Comparison of ENCODE assay signal across 17 cellular contexts in the genomic region with DNA sequence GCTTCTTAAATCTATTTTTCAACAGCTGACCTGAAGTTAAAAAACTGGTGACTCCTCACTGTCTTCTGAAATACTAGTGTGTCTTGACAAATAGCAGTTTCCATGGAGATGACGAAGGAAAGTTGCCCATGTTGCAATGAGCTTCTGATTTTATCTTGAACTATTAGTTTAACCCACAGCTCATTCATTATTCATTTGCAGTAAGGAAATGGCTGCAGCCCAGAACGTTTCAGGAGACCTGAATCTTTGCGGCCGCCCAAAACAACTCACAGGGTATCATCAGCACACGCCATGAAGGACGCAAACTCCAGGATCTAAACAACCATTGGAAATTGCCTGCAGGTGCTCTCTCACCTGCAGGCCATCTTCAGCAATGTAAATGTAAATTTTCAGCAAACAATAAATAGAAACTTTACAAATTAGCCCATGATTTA.
DNase-seq lines count a peak whose midpoint lies in the region; ATAC-seq and TF ChIP-seq lines count a peak whose summit lies in the region.
"Had no signal": no experiment of that assay in that cellular context is flagged by ENCODE, and none has a peak within 500 bp of the region (broad histone marks: within the 10 kb centered on the region; RNA-seq: fewer than 3 reads in every experiment).

No MANE protein-coding gene starts in this region.

- no peak for ATAC-seq in CD8-positive, alpha-beta T cell
- ATAC-seq: A549; naive thymus-derived CD8-positive, alpha-beta T cell; stimulated activated naive B cell treated with anti-CD40 and anti-IgM and Interleukin-4, amounts not matched to agents 10 μg/mL and 1 μg/mL and 100 μg/mL, for 72 hours had no signal

- H3K9me3 ChIP-seq in SK-N-SH (no peaks in the 10 kb centered on the region), fibroblast of lung (ENCODE audit: control insufficient read depth, insufficient read depth, low read depth, low read length) (no peaks in the 10 kb centered on the region), stomach (no peaks in the 10 kb centered on the region)
- no peaks in the 10 kb centered on the region for H3K9me3 ChIP-seq in CD8-positive, alpha-beta T cell (ENCODE audit: low read length)
- H3K9me3 ChIP-seq: A549, esophagus squamous epithelium had no signal

- H3K4me3 Mint-ChIP-seq in CD8-positive, alpha-beta T cell = no peak overlapping the region
- H3K4me3 Mint-ChIP-seq: naive thymus-derived CD8-positive, alpha-beta T cell; stimulated activated naive B cell treated with anti-CD40 and anti-IgM and Interleukin-4, amounts not matched to agents 10 μg/mL and 1 μg/mL and 100 μg/mL, for 72 hours had no signal

- TF ChIP-seq CTCF in SK-N-SH (IDR thresholded peaks at IDR 0.05) = no peak
- TF ChIP-seq CTCF in fibroblast of lung (conservative IDR thresholded peaks at IDR 0.05 in 1 of 2, IDR thresholded peaks at IDR 0.05 in 1 of 2; ENCODE audit: low read depth in 1 of 2, low read length in 2 of 2) = no peak
- TF ChIP-seq CTCF in CD8-positive, alpha-beta T cell (IDR thresholded peaks at IDR 0.05) = no peak
- TF ChIP-seq CTCF in stomach (IDR thresholded peaks at IDR 0.05) = no peak

- no peaks in the 10 kb centered on the region for H3K9me2 ChIP-seq in SK-N-SH

- H3K36me3 Mint-ChIP-seq in CD8-positive, alpha-beta T cell = no peaks in the 10 kb centered on the region
- H3K36me3 Mint-ChIP-seq: naive thymus-derived CD8-positive, alpha-beta T cell; stimulated activated naive B cell treated with anti-CD40 and anti-IgM and Interleukin-4, amounts not matched to agents 10 μg/mL and 1 μg/mL and 100 μg/mL, for 72 hours had no signal

- H3K27ac Mint-ChIP-seq in CD8-positive, alpha-beta T cell = no peak overlapping the region
- H3K27ac Mint-ChIP-seq: activated T-helper 2 cell treated with anti-CD3 and anti-CD28 coated beads, Interferon-gamma antibody, Interleukin-2, Interleukin-4, amounts not matched to agents 10 μg/mL and 5 μg/mL and 100 μg/mL, durations not matched to agents 14 hours and 24 hours and 36 hours; naive thymus-derived CD8-positive, alpha-beta T cell; progenitor cell of endocrine pancreas; stimulated activated naive B cell treated with anti-CD40 and anti-IgM and Interleukin-4, amounts not matched to agents 10 μg/mL and 1 μg/mL and 100 μg/mL, for 72 hours had no signal

- no peaks in the 10 kb centered on the region for H3K27me3 ChIP-seq in SK-N-SH (ENCODE audit: insufficient read depth)
- H3K27me3 ChIP-seq in fibroblast of lung (ENCODE audit: control insufficient read depth, insufficient read depth, low read length) = no peaks in the 10 kb centered on the region
- H3K27me3 ChIP-seq in CD8-positive, alpha-beta T cell (ENCODE audit: insufficient read depth, low read length) = no peaks in the 10 kb centered on the region
- H3K27me3 ChIP-seq in stomach = no peaks in the 10 kb centered on the region

- H3K4me2 ChIP-seq in SK-N-SH (peak overlapping the region; percentile 49; the same call in 1 of the 2 replicates), fibroblast of lung (ENCODE audit: extremely low read depth, insufficient read depth, low read length) (no peak overlapping the region)
- H3K4me2 ChIP-seq: A549 had no signal

- H3F3A ChIP-seq in SK-N-SH (replicated peaks; ENCODE audit: insufficient read depth) = peaks cover under 1% of the 10 kb centered on the region

- H3K27ac ChIP-seq in SK-N-SH (ENCODE audit: low read depth in 2 of 2, low read length in 1 of 2) = peak overlapping the region in 1 of 2 experiments; percentile 67; a peak in 2 of 4 replicates
- H3K27ac ChIP-seq in fibroblast of lung (ENCODE audit: insufficient read depth, low read length) = no peak overlapping the region
- no peak overlapping the region for H3K27ac ChIP-seq in CD8-positive, alpha-beta T cell (ENCODE audit: low read depth, low read length)
- no peak overlapping the region for H3K27ac ChIP-seq in stomach
- H3K27ac ChIP-seq: A549, esophagus squamous epithelium had no signal

- H3K4me3 ChIP-seq in SK-N-SH (ENCODE audit: low read depth in 2 of 2, low read length in 1 of 2) (no peak overlapping the region), fibroblast of lung (replicated peaks in 1 of 4; ENCODE audit: control extremely low read depth in 1 of 4, insufficient read depth in 1 of 4, low read depth in 3 of 4, low read length in 4 of 4) (no peak overlapping the region), stomach (no peak overlapping the region)
- H3K4me3 ChIP-seq in CD8-positive, alpha-beta T cell (ENCODE audit: low read depth, low read length) = no peak overlapping the region
- H3K4me3 ChIP-seq: A549, esophagus squamous epithelium had no signal

- no peaks in the 10 kb centered on the region for H3K4me1 Mint-ChIP-seq in CD8-positive, alpha-beta T cell (ENCODE audit: low read depth)
- H3K4me1 Mint-ChIP-seq: naive thymus-derived CD8-positive, alpha-beta T cell; stimulated activated naive B cell treated with anti-CD40 and anti-IgM and Interleukin-4, amounts not matched to agents 10 μg/mL and 1 μg/mL and 100 μg/mL, for 72 hours had no signal

- TF ChIP-seq RAD21 in SK-N-SH (IDR thresholded peaks at IDR 0.05; ENCODE audit: low read length) = no peak

- TF ChIP-seq EP300 in SK-N-SH (IDR thresholded peaks at IDR 0.05; ENCODE audit: borderline replicate concordance in 1 of 2, low read depth in 1 of 2, low read length in 1 of 2) = peak; percentile 23 to 55; a peak in 2 of 4 replicates
- TF ChIP-seq EP300 in stomach (IDR thresholded peaks at IDR 0.05) = no peak

- peak; percentile 34 for DNase-seq in NCI-H748 (lab: John Stamatoyannopoulos, UW; ENCODE audit: unreplicated experiment)
- DNase-seq in NCI-H748 treated with DMSO at 0.1 percent for 48 hours (lab: John Stamatoyannopoulos, UW) = no peak
- no peak for DNase-seq in SK-N-SH
- DNase-seq in fibroblast of lung (ENCODE audit: low read depth in 2 of 2) = peak; percentile 91 to 94
- peak; percentile 38 for DNase-seq in renal cortical epithelial cell (ENCODE audit: low read depth)
- no peak for DNase-seq in CD8-positive, alpha-beta T cell
- no peak for DNase-seq in stomach
- no peak for DNase-seq in activated CD4-positive, alpha-beta T cell treated with anti-CD3 and anti-CD28 coated beads, Interleukin-2, amount 50 U/mL, for 4 hours
- DNase-seq: activated CD8-positive, alpha-beta memory T cell treated with anti-CD3 and anti-CD28 coated beads for 24 hours; esophagus squamous epithelium; GDM1; naive thymus-derived CD8-positive, alpha-beta T cell; NCI-H446; stimulated activated naive B cell treated with anti-CD40 and anti-IgM and Interleukin-4, amounts not matched to agents 10 μg/mL and 1 μg/mL and 100 μg/mL, for 72 hours had no signal

- H3K4me1 ChIP-seq in SK-N-SH (ENCODE audit: control insufficient read depth in 1 of 2, insufficient read depth in 2 of 2, low read depth in 1 of 2, low read length in 1 of 2) = peaks cover 6 to 30% of the 10 kb centered on the region in 2 experiments; a peak in 3 of 4 replicates
- H3K4me1 ChIP-seq in fibroblast of lung (ENCODE audit: control insufficient read depth, extremely low read depth, insufficient read depth, low read length) = no peaks in the 10 kb centered on the region
- no peaks in the 10 kb centered on the region for H3K4me1 ChIP-seq in CD8-positive, alpha-beta T cell (ENCODE audit: insufficient read depth, low read length)
- H3K4me1 ChIP-seq in stomach = no peaks in the 10 kb centered on the region
- H3K4me1 ChIP-seq: A549 had no signal

- intact Hi-C loops in CD8-positive, alpha-beta T cell (cut with DNase I, micrococcal nuclease) = no loop called here
- intact Hi-C loops in stomach (cut with DNase I; ENCODE audit: low total_unique reads) = no loop called here

- 35% methylated on average over 6 of the region's 6 CpGs for WGBS in SK-N-SH (ENCODE audit: low lambda C conversion rate)
- WGBS in stomach, 5 donors = 70 to 80% (median 78%) methylated on average over 6 of the region's 6 CpGs

- peaks cover 2% of the 10 kb centered on the region for H3K27me3 Mint-ChIP-seq in CD8-positive, alpha-beta T cell (ENCODE audit: low read depth)

- CTCF ChIA-PET in SK-N-SH (lab: Yijun Ruan, JAX) = interaction anchor here (0.6 to 3.4 kb wide), 2 partner anchors 264 to 286 kb away, joined by 3 to 12 read pairs; no protein-coding TSS in a partner anchor
- CTCF ChIA-PET in CD8-positive, alpha-beta T cell (lab: Charles Lee) = no interaction called here

- H4K20me1 ChIP-seq in SK-N-SH (ENCODE audit: insufficient read depth) (no peaks in the 10 kb centered on the region), fibroblast of lung (ENCODE audit: control insufficient read depth, extremely low read depth, insufficient read depth, low read length) (no peaks in the 10 kb centered on the region)

- H3K79me2 ChIP-seq in SK-N-SH (ENCODE audit: insufficient read depth) (no peaks in the 10 kb centered on the region), fibroblast of lung (ENCODE audit: control insufficient read depth, insufficient read depth, low read length) (no peaks in the 10 kb centered on the region)

- H3K9ac ChIP-seq in SK-N-SH (no peak overlapping the region), fibroblast of lung (ENCODE audit: insufficient read depth, low read length) (no peak overlapping the region)

- no peak for TF ChIP-seq POLR2A in stomach (IDR thresholded peaks at IDR 0.05)

- POLR2A ChIA-PET in SK-N-SH (lab: Yijun Ruan, JAX) = no interaction called here
- POLR2A ChIA-PET in CD8-positive, alpha-beta T cell (lab: Charles Lee) = no interaction called here

- H2AFZ ChIP-seq in SK-N-SH (ENCODE audit: low read depth) = no peak overlapping the region
- H2AFZ ChIP-seq in fibroblast of lung (ENCODE audit: low read length) = no peak overlapping the region

- H3K36me3 ChIP-seq in SK-N-SH (replicated peaks in 1 of 2; ENCODE audit: control insufficient read depth in 1 of 2, insufficient read depth in 2 of 2, low read length in 1 of 2) (no peaks in the 10 kb centered on the region), fibroblast of lung (ENCODE audit: control insufficient read depth, insufficient read depth, low read length) (no peaks in the 10 kb centered on the region), stomach (no peaks in the 10 kb centered on the region)
- no peaks in the 10 kb centered on the region for H3K36me3 ChIP-seq in CD8-positive, alpha-beta T cell (ENCODE audit: insufficient read depth, low read length)
- H3K36me3 ChIP-seq: esophagus squamous epithelium had no signal

- peaks cover 2% of the 10 kb centered on the region for H3K9me3 Mint-ChIP-seq in CD8-positive, alpha-beta T cell
- H3K9me3 Mint-ChIP-seq: activated T-helper 2 cell treated with anti-CD3 and anti-CD28 coated beads, Interferon-gamma antibody, Interleukin-2, Interleukin-4, amounts not matched to agents 10 μg/mL and 5 μg/mL and 100 μg/mL, durations not matched to agents 14 hours and 24 hours and 36 hours had no signal

TF ChIP-seq in SK-N-SH, 30 proteins besides CTCF, POLR2A, EP300 and RAD21 (continues in another document):
- TF ChIP-seq GATA2 (CRISPR knock-in tag; IDR thresholded peaks at IDR 0.05) (0 out of 2 replicates have a peak, but pooled peaks have one; percentile 19), RXRA (IDR thresholded peaks at IDR 0.05; ENCODE audit: borderline replicate concordance, low read depth) (no peak)

Comparison
In these comparisons a context has a peak if more than half of its experiments do, and no peak if none do; other contexts are left out.
1. DNase-seq: peak in NCI-H748 (single experiment), fibroblast of lung (2 of 2) and renal cortical epithelial cell (single experiment); none in NCI-H748 treated with DMSO at 0.1 percent for 48 hours (single experiment), SK-N-SH (single experiment), CD8-positive, alpha-beta T cell (0 of 7), stomach (single experiment) and activated CD4-positive, alpha-beta T cell treated with anti-CD3 and anti-CD28 coated beads, Interleukin-2, amount 50 U/mL, for 4 hours (0 of 2).